ENCODE assay signal across 25 cellular contexts in genomic region chr3:35438101-35438500, GRCh38.
"Had no signal": no experiment of that assay in that cellular context is flagged by ENCODE, and none has a peak within 500 bp of the region (broad histone marks: within the 10 kb centered on the region; RNA-seq: fewer than 3 reads in every experiment).

No MANE protein-coding gene starts in this region.

- H3K27ac ChIP-seq: dorsolateral prefrontal cortex, esophagus muscularis mucosa, foreskin keratinocyte, gastroesophageal sphincter, heart left ventricle, lower lobe of right lung, ovary, psoas muscle, sigmoid colon, spleen, testis, tibial nerve had no signal

- H3K36me3 ChIP-seq: esophagus muscularis mucosa, gastroesophageal sphincter, heart left ventricle, lower lobe of right lung, ovary, sigmoid colon, spleen, tibial nerve had no signal

- FAIRE-seq: colon, keratinocyte had no signal

- H3K27me3 ChIP-seq: dorsolateral prefrontal cortex, esophagus muscularis mucosa, foreskin keratinocyte, gastroesophageal sphincter, heart left ventricle, ovary, sigmoid colon, spleen, testis, tibial nerve had no signal

- H3K4me1 ChIP-seq: esophagus muscularis mucosa, foreskin keratinocyte, gastroesophageal sphincter, heart left ventricle, lower lobe of right lung, psoas muscle, sigmoid colon, spleen, testis, tibial nerve had no signal

- H3K4me3 ChIP-seq: dorsolateral prefrontal cortex, esophagus muscularis mucosa, gastroesophageal sphincter, heart left ventricle, lower lobe of right lung, ovary, psoas muscle, sigmoid colon, spleen, testis, tibial nerve had no signal

- DNase-seq: dorsolateral prefrontal cortex; effector CD4-positive, alpha-beta T cell; endodermal cell; heart left ventricle; hippocampal formation; immature natural killer cell; left ventricle myocardium superior; lower lobe of right lung; natural killer cell; occipital lobe; ovary; psoas muscle; right cardiac atrium; sigmoid colon; spleen; stimulated activated CD4-positive, alpha-beta T cell treated with anti-CD3 and anti-CD28 coated beads, Interleukin-4, amount 100 ng/mL, for 4 hours; stimulated activated naive CD8-positive, alpha-beta T cell treated with anti-CD3 and anti-CD28 coated beads, Interleukin-15, Interleukin-2, amounts not matched to agents 100 U/mL and 50 U/mL, for 24 hours; substantia nigra; testis had no signal
